Comparison of ENCODE assay signal across 8 cellular contexts in genomic region chr20:44089987-44090674, GRCh38.
DNase-seq lines count a peak whose midpoint lies in the region; ATAC-seq and TF ChIP-seq lines count a peak whose summit lies in the region.

No MANE protein-coding gene starts in this region.

- TF ChIP-seq CTCF in left lung (IDR thresholded peaks at IDR 0.05), result no peak

- H3K27me3 ChIP-seq in SJCRH30, result no peaks in the 10 kb centered on the region
- peaks cover 0 to 9% of the 10 kb centered on the region in 2 donors for H3K27me3 ChIP-seq in left lung

- H3K9me3 ChIP-seq in SJCRH30 (replicated peaks), result no peaks in the 10 kb centered on the region
- no peaks in the 10 kb centered on the region for H3K9me3 ChIP-seq in left lung

- intact Hi-C loops in left lung (cut with DNase I), result loop anchor here in 1 of 2 donors (10.0 kb wide), 1 partner anchor 345 kb away; no protein-coding TSS in a partner anchor

- DNase-seq in Caki2 (ENCODE audit: low read depth), result peak; percentile 73
- peak; percentile 85 to 93 for DNase-seq in SJCRH30
- no peak for DNase-seq in left lung
- no peak for DNase-seq in activated CD8-positive, alpha-beta memory T cell treated with anti-CD3 and anti-CD28 coated beads for 24 hours
- no peak for DNase-seq in effector CD4-positive, alpha-beta T cell
- DNase-seq in amygdala (lab: John Stamatoyannopoulos, UW), result no peak
- no peak for DNase-seq in activated CD8-positive, alpha-beta memory T cell treated with anti-CD3 and anti-CD28 coated beads, Interleukin-2, amount 50 U/mL, for 4 hours

- H3K4me1 ChIP-seq in SJCRH30 (peaks cover 8% of the 10 kb centered on the region; the same call in 1 of the 2 replicates), left lung (peaks cover 0 to 3% of the 10 kb centered on the region in 2 donors)

- H3K27ac ChIP-seq in SJCRH30 (no peak overlapping the region), left lung (no peak overlapping the region)

- ATAC-seq in HG02610 (IDR thresholded peaks at IDR 0.05; ENCODE audit: unreplicated experiment) (peak; percentile 53), left lung (peak; percentile 71)

- in situ Hi-C loops in Caki2 (cut with HindIII; ENCODE audit: low pct_unique_long_range_greater_than_20kb, low sequenced_read_pairs), result no loop called here

- H3K36me3 ChIP-seq in SJCRH30 (no peaks in the 10 kb centered on the region), left lung (no peaks in the 10 kb centered on the region)

- H3K4me3 ChIP-seq in SJCRH30, result peak overlapping the region; percentile 16
- H3K4me3 ChIP-seq in left lung, result no peak overlapping the region

Comparison
In these comparisons a context has a peak if more than half of its experiments do, and no peak if none do; other contexts are left out.
1. DNase-seq: peak in Caki2 (single experiment) and SJCRH30 (2 of 2); none in left lung (0 of 2), activated CD8-positive, alpha-beta memory T cell treated with anti-CD3 and anti-CD28 coated beads for 24 hours (single experiment), effector CD4-positive, alpha-beta T cell (single experiment), amygdala (0 of 56) and activated CD8-positive, alpha-beta memory T cell treated with anti-CD3 and anti-CD28 coated beads, Interleukin-2, amount 50 U/mL, for 4 hours (single experiment).